In genomic region chr2:191719938-191720337, GRCh38 we compare ENCODE assay signal across 25 cellular contexts.
"Had no signal": no experiment of that assay in that cellular context is flagged by ENCODE, and none has a peak within 500 bp of the region (broad histone marks: within the 10 kb centered on the region; RNA-seq: fewer than 3 reads in every experiment).

No MANE protein-coding gene starts in this region.

- DNase-seq: islet precursor cell; left ventricle myocardium inferior; midbrain; mucosa of descending colon; naive thymus-derived CD4-positive, alpha-beta T cell; nucleus accumbens; pancreas; retina; right cardiac atrium; sigmoid colon; small intestine; spleen; stimulated activated CD4-positive, alpha-beta T cell treated with anti-CD3 and anti-CD28 coated beads, Interleukin-4, amount 100 ng/mL, for 24 hours; stimulated activated naive CD4-positive, alpha-beta T cell; tibial artery; trophoblast cell; upper lobe of right lung had no signal

- H3K9me3 ChIP-seq: left ventricle myocardium inferior, mucosa of descending colon, pancreas, prostate gland, sigmoid colon, spleen, suprapubic skin, thoracic aorta, tibial artery, upper lobe of right lung had no signal

- H3K4me1 Mint-ChIP-seq: naive thymus-derived CD4-positive, alpha-beta T cell; stimulated activated effector memory CD8-positive, alpha-beta T cell treated with anti-CD3 and anti-CD28 coated beads, Interleukin-12 subunit alpha, Interleukin-12 subunit beta, amount 100 ng/mL, for 72 hours had no signal

- H3K27me3 ChIP-seq: pancreas, sigmoid colon, spleen, suprapubic skin, tibial artery, upper lobe of right lung had no signal

- FAIRE-seq: pancreas, small intestine, urothelium cell line had no signal

- ATAC-seq: mucosa of descending colon; naive thymus-derived CD4-positive, alpha-beta T cell; natural killer cell treated with Interleukin-12 subunit alpha and Interleukin-12 subunit beta and Interleukin-15 and Interleukin-18, amount 100 ng/mL, for 72 hours; pancreas; right cardiac atrium; stimulated activated effector memory CD8-positive, alpha-beta T cell treated with anti-CD3 and anti-CD28 coated beads, Interleukin-12 subunit alpha, Interleukin-12 subunit beta, amount 100 ng/mL, for 72 hours; upper lobe of right lung had no signal

- H3K4me3 ChIP-seq: left ventricle myocardium inferior, lung, mucosa of descending colon, pancreas, prostate gland, sigmoid colon, spleen, suprapubic skin, thoracic aorta, tibial artery, upper lobe of right lung had no signal

- H3K27ac Mint-ChIP-seq: natural killer cell treated with Interleukin-12 subunit alpha and Interleukin-12 subunit beta and Interleukin-15 and Interleukin-18, amount 100 ng/mL, for 72 hours; stimulated activated effector memory CD8-positive, alpha-beta T cell treated with anti-CD3 and anti-CD28 coated beads, Interleukin-12 subunit alpha, Interleukin-12 subunit beta, amount 100 ng/mL, for 72 hours; stimulated activated naive CD8-positive, alpha-beta T cell treated with anti-CD3 and anti-CD28 coated beads, Interleukin-15, Interleukin-2, amounts not matched to agents 100 ng/mL and 50 ng/mL, for 24 hours had no signal

- H3K27ac ChIP-seq: left ventricle myocardium inferior, pancreas, prostate gland, sigmoid colon, spleen, suprapubic skin, thoracic aorta, tibial artery, upper lobe of right lung had no signal

- H3K9me3 Mint-ChIP-seq: naive thymus-derived CD4-positive, alpha-beta T cell; natural killer cell treated with Interleukin-12 subunit alpha and Interleukin-12 subunit beta and Interleukin-15 and Interleukin-18, amount 100 ng/mL, for 72 hours; stimulated activated effector memory CD8-positive, alpha-beta T cell treated with anti-CD3 and anti-CD28 coated beads, Interleukin-12 subunit alpha, Interleukin-12 subunit beta, amount 100 ng/mL, for 72 hours; stimulated activated naive CD8-positive, alpha-beta T cell treated with anti-CD3 and anti-CD28 coated beads, Interleukin-15, Interleukin-2, amounts not matched to agents 100 ng/mL and 50 ng/mL, for 24 hours had no signal

- H3K4me3 Mint-ChIP-seq: naive thymus-derived CD4-positive, alpha-beta T cell; natural killer cell treated with Interleukin-12 subunit alpha and Interleukin-12 subunit beta and Interleukin-15 and Interleukin-18, amount 100 ng/mL, for 72 hours; stimulated activated effector memory CD8-positive, alpha-beta T cell treated with anti-CD3 and anti-CD28 coated beads, Interleukin-12 subunit alpha, Interleukin-12 subunit beta, amount 100 ng/mL, for 72 hours; stimulated activated naive CD8-positive, alpha-beta T cell treated with anti-CD3 and anti-CD28 coated beads, Interleukin-15, Interleukin-2, amounts not matched to agents 100 ng/mL and 50 ng/mL, for 24 hours had no signal

- H3K4me1 ChIP-seq: left ventricle myocardium inferior, pancreas, prostate gland, sigmoid colon, spleen, suprapubic skin, tibial artery, upper lobe of right lung had no signal

- H3K36me3 Mint-ChIP-seq: natural killer cell treated with Interleukin-12 subunit alpha and Interleukin-12 subunit beta and Interleukin-15 and Interleukin-18, amount 100 ng/mL, for 72 hours; stimulated activated effector memory CD8-positive, alpha-beta T cell treated with anti-CD3 and anti-CD28 coated beads, Interleukin-12 subunit alpha, Interleukin-12 subunit beta, amount 100 ng/mL, for 72 hours had no signal

- H3K36me3 ChIP-seq: left ventricle myocardium inferior, pancreas, prostate gland, sigmoid colon, spleen, suprapubic skin, thoracic aorta, tibial artery, upper lobe of right lung had no signal
